8 cellular contexts compared by ENCODE assay signal in the genomic region with DNA sequence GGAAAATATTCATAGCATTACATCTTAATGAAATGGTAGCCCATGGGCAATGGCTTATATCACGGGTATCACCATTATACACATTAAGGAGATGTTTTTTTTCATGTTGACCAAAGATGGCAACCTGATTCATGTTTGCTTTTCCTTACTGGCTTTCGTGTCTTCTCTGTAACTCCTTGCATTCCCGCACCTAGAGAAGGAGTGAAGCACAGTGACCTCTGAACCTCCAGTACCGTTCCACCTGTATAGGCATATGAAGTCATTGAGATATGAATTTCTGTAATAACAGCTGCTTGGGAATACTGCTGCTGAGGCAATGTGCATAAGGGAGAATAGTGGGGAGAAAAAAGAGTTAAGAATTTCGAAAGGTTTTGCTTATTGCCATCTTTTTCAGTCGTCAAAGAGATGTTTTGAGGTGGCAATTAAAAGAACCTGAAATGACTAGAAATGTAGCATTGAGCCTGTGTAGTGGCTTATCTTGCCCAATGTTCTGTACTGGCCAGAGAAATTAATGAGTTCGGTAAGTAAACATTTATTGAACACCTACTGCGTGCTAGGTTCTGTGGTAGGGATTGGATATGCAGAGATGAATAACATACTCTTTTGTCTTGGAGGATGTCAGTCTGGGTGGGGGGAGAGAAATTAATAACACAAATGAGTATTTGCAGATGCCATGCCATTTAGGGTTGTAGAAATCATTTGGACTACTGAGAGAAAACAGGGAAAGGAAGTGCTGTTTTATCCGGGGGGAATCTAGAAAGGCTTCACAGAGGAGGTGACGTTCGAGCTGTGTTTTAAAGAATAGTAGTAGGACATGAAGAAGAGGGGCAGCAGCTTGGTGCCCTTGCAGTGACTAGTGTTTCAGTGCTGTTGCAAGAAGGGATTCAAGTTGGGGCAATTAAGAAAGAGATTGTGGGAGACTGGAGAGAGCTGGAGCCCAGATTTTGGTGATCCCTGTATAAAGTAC. TPM values are rescaled to one million over a fixed set of nuclear protein-coding genes. Genes with fewer than 3 reads are reported as not detected.
A peak's percentile ranks its signal among the peaks of the same experiment; 100 is the strongest.
DNase-seq lines count a peak whose midpoint lies in the region; ATAC-seq and TF ChIP-seq lines count a peak whose summit lies in the region.

No MANE protein-coding gene starts in this region.

- POLR2A ChIA-PET in WTC11 (lab: Charles Lee), result interaction anchor here (1.0 kb wide), 1 partner anchor 18 kb away, joined by 3 read pairs; no protein-coding TSS in a partner anchor

- peak overlapping the region; percentile 58 to 82 for H3K4me3 ChIP-seq in gastroesophageal sphincter

- peaks cover 56% of the 10 kb centered on the region for H3K4me1 Mint-ChIP-seq in WTC11
- peaks cover 52% of the 10 kb centered on the region for H3K4me1 Mint-ChIP-seq in stimulated activated memory B cell treated with anti-CD40 and anti-IgM and Interleukin-4, amounts not matched to agents 10 μg/mL and 1 μg/mL and 100 μg/mL, for 72 hours

- ATAC-seq in WTC11 (no peak), gastroesophageal sphincter (no peak)
- no peak for ATAC-seq in stimulated activated memory B cell treated with anti-CD40 and anti-IgM and Interleukin-4, amounts not matched to agents 10 μg/mL and 1 μg/mL and 100 μg/mL, for 72 hours

- no peak for TF ChIP-seq POLR2A in gastroesophageal sphincter (IDR thresholded peaks at IDR 0.05)

- TF ChIP-seq EP300 in gastroesophageal sphincter (IDR thresholded peaks at IDR 0.05), result no peak

- H3K36me3 Mint-ChIP-seq in WTC11, result peaks cover 10% of the 10 kb centered on the region
- H3K36me3 Mint-ChIP-seq in stimulated activated memory B cell treated with anti-CD40 and anti-IgM and Interleukin-4, amounts not matched to agents 10 μg/mL and 1 μg/mL and 100 μg/mL, for 72 hours, result peaks cover 31% of the 10 kb centered on the region

- H3K4me3 Mint-ChIP-seq in WTC11, result peak overlapping the region; percentile 98
- H3K4me3 Mint-ChIP-seq in stimulated activated memory B cell treated with anti-CD40 and anti-IgM and Interleukin-4, amounts not matched to agents 10 μg/mL and 1 μg/mL and 100 μg/mL, for 72 hours, result peak overlapping the region; percentile 99

- no peaks in the 10 kb centered on the region for H3K27me3 ChIP-seq in gastroesophageal sphincter

- peaks cover 8% of the 10 kb centered on the region for H3K9me3 Mint-ChIP-seq in WTC11
- H3K9me3 Mint-ChIP-seq in stimulated activated memory B cell treated with anti-CD40 and anti-IgM and Interleukin-4, amounts not matched to agents 10 μg/mL and 1 μg/mL and 100 μg/mL, for 72 hours, result no peaks in the 10 kb centered on the region

- H3K27ac ChIP-seq in gastroesophageal sphincter, result peak overlapping the region; percentile 94 to 99 (median 98)

- CTCF ChIA-PET in WTC11 (lab: Charles Lee), result interaction anchor here (0.6 to 3.9 kb wide), 3 partner anchors 25 to 27 kb away, joined by 4 to 28 read pairs (median 10); no protein-coding TSS in a partner anchor

- DNase-seq in NCI-H82 (lab: John Stamatoyannopoulos, UW), result peak; percentile 27
- no peak for DNase-seq in NCI-H82 treated with DMSO at 0.1 percent for 48 hours (lab: John Stamatoyannopoulos, UW; ENCODE audit: unreplicated experiment)
- DNase-seq in WTC11 (ENCODE audit: low spot score), result no peak
- DNase-seq in T1000 (lab: John Stamatoyannopoulos, UW), result no peak
- DNase-seq in hippocampal formation (lab: John Stamatoyannopoulos, UW), result no peak
- DNase-seq in germinal center (ENCODE audit: low spot score), result no peak

- TF ChIP-seq CTCF in WTC11 (IDR thresholded peaks at IDR 0.05), result no peak
- TF ChIP-seq CTCF in gastroesophageal sphincter (IDR thresholded peaks at IDR 0.05), result no peak

- peak overlapping the region; percentile 87 for H3K27ac Mint-ChIP-seq in WTC11
- peak overlapping the region; percentile 98 for H3K27ac Mint-ChIP-seq in stimulated activated memory B cell treated with anti-CD40 and anti-IgM and Interleukin-4, amounts not matched to agents 10 μg/mL and 1 μg/mL and 100 μg/mL, for 72 hours

- no peaks in the 10 kb centered on the region for H3K9me3 ChIP-seq in gastroesophageal sphincter

- 18 to 20% methylated on average over 10 to 11 of the region's 11 CpGs for whole genome bisulfite sequencing in gastroesophageal sphincter (ENCODE audit: low coverage in 1 of 2), 2 donors

- no peaks in the 10 kb centered on the region for H3K27me3 Mint-ChIP-seq in WTC11 (ENCODE audit: low read depth)
- no peaks in the 10 kb centered on the region for H3K27me3 Mint-ChIP-seq in stimulated activated memory B cell treated with anti-CD40 and anti-IgM and Interleukin-4, amounts not matched to agents 10 μg/mL and 1 μg/mL and 100 μg/mL, for 72 hours

- peaks cover 0 to 79% (median 16%) of the 10 kb centered on the region in 3 donors for H3K4me1 ChIP-seq in gastroesophageal sphincter

- H3K36me3 ChIP-seq in gastroesophageal sphincter, result peaks cover 0 to 8% of the 10 kb centered on the region in 2 donors

TF ChIP-seq in WTC11, 78 proteins besides CTCF, POLR2A, EP300 and RAD21:
- TF ChIP-seq RORB (CRISPR knock-in tag; IDR thresholded peaks at IDR 0.05) (no peak), ZSCAN18 (CRISPR knock-in tag; IDR thresholded peaks at IDR 0.05) (no peak), ZNF232 (CRISPR knock-in tag; IDR thresholded peaks at IDR 0.05) (no peak), ZNF263 (CRISPR knock-in tag; IDR thresholded peaks at IDR 0.05; ENCODE audit: low read depth) (no peak), GTF2I (CRISPR knock-in tag; conservative IDR thresholded peaks at IDR 0.05) (0 out of 2 replicates have a peak, but pooled peaks have one; percentile 26), FOXP1 (CRISPR knock-in tag; IDR thresholded peaks at IDR 0.05; ENCODE audit: borderline replicate concordance) (no peak), FOXK1 (CRISPR knock-in tag; IDR thresholded peaks at IDR 0.05) (no peak)
- TF ChIP-seq, protein P1, sequence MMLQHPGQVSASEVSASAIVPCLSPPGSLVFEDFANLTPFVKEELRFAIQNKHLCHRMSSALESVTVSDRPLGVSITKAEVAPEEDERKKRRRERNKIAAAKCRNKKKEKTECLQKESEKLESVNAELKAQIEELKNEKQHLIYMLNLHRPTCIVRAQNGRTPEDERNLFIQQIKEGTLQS (CRISPR knock-in tag; conservative IDR thresholded peaks at IDR 0.05), result no peak

RNA-seq across cellular contexts. Expression of gene FEM1B, which starts 2.5 kb away (rescaled TPM):
- total RNA-seq in WTC11 (2021) (59.7 to 64.8 TPM (median 62.4 TPM) in 3 replicates), gastroesophageal sphincter (10 to 100 TPM; 64.8 to 71.7 (median 67.5) TPM)

RNA-seq across cellular contexts. Expression of gene CLN6, which starts 50.5 kb away (rescaled TPM):
- total RNA-seq in WTC11 (2021), result 50.2 to 52.2 TPM (median 50.8 TPM) in 3 replicates
- total RNA-seq in gastroesophageal sphincter, result 10 to 100 TPM in 3 of 4 donors, 1 to 10 TPM in 1; 6.1 to 14.9 (median 13.3) TPM
